ENCODE assay signal across 16 cellular contexts in genomic region chr13:39835253-39835652, GRCh38.
DNase-seq lines count a peak whose midpoint lies in the region; ATAC-seq and TF ChIP-seq lines count a peak whose summit lies in the region.
"Had no signal": no experiment of that assay in that cellular context is flagged by ENCODE, and none has a peak within 500 bp of the region (broad histone marks: within the 10 kb centered on the region; RNA-seq: fewer than 3 reads in every experiment).

No MANE protein-coding gene starts in this region.

- CTCF ChIA-PET in PC-9 (lab: Charles Lee) = no interaction called here

- H3K4me3 ChIP-seq in PC-9 = peak overlapping the region; percentile 47
- H3K4me3 ChIP-seq in iPS-18c (ENCODE audit: insufficient read depth, low read depth, low read length) = 0 out of 2 replicates have a peak overlapping the region, but pooled peaks have one; percentile 2
- H3K4me3 ChIP-seq: cardiac muscle cell, lung, sigmoid colon, transverse colon had no signal

- intact Hi-C loops in PC-9 (cut with micrococcal nuclease; ENCODE audit: unreplicated experiment) = loop anchor here (5.0 kb wide), 1 partner anchor 33 kb away; no protein-coding TSS in a partner anchor
- intact Hi-C loops in sciatic nerve (cut with DNase I) = no loop called here

- DNase-seq in NCI-H2107 treated with DMSO at 0.1 percent for 48 hours (lab: John Stamatoyannopoulos, UW; ENCODE audit: unreplicated experiment) (peak; percentile 38), NCI-H2107 (lab: John Stamatoyannopoulos, UW) (no peak), PC-9 (peak; percentile 27 to 77), sciatic nerve (ENCODE audit: low spot score) (no peak), NCI-H510A treated with DMSO at 0.1 percent for 48 hours (lab: John Stamatoyannopoulos, UW) (no peak), germinal center (ENCODE audit: low spot score) (no peak)
- DNase-seq: 8988T; activated T-cell treated with anti-CD3 and anti-CD28 coated beads, Interleukin-2, amount 50 U/mL, for 1 hour; DND-41; sigmoid colon; transverse colon had no signal

- ATAC-seq in sciatic nerve = peak; percentile 51
- no peak for ATAC-seq in HG03439 (IDR thresholded peaks at IDR 0.05; ENCODE audit: unreplicated experiment)

- POLR2A ChIA-PET in PC-9 (lab: Charles Lee; ENCODE audit: unreplicated experiment) = interaction anchor here (0.7 kb wide), 1 partner anchor 228 kb away, joined by 3 read pairs; no protein-coding TSS in a partner anchor

- no peak for TF ChIP-seq CTCF in PC-9 (conservative IDR thresholded peaks at IDR 0.05)

- H3K36me3 ChIP-seq in PC-9 (ENCODE audit: low read depth) = no peaks in the 10 kb centered on the region
- H3K36me3 ChIP-seq: cardiac muscle cell, neutrophil, sigmoid colon, transverse colon had no signal

- H3K27me3 ChIP-seq in PC-9 (ENCODE audit: insufficient read depth, low read depth) = no peaks in the 10 kb centered on the region
- H3K27me3 ChIP-seq: cardiac muscle cell, neutrophil, sigmoid colon, transverse colon had no signal

- no peaks in the 10 kb centered on the region for H4K20me1 ChIP-seq in PC-9 (ENCODE audit: insufficient read depth)

- H3K4me1 ChIP-seq in PC-9 (replicated peaks; ENCODE audit: insufficient read depth) = peaks cover 33% of the 10 kb centered on the region
- H3K4me1 ChIP-seq: sigmoid colon, transverse colon had no signal

- BruUV-seq in PC-9 (replicated peaks; lab: Mats Ljungman, UMichigan) = no TSS peak

- H3K4me2 ChIP-seq in PC-9 = peak overlapping the region; percentile 85

- no peaks in the 10 kb centered on the region for H3K9me2 ChIP-seq in PC-9 (ENCODE audit: insufficient read depth)

- peaks cover 7% of the 10 kb centered on the region; the same call in 1 of the 2 replicates for H3K9me3 ChIP-seq in PC-9 (ENCODE audit: insufficient read depth, low read depth)
- no peaks in the 10 kb centered on the region for H3K9me3 ChIP-seq in iPS-18c (ENCODE audit: control insufficient read depth, insufficient read depth, low read length)
- H3K9me3 ChIP-seq: neutrophil, sigmoid colon, transverse colon had no signal

- no peaks in the 10 kb centered on the region for H3K79me2 ChIP-seq in PC-9 (ENCODE audit: low read depth)

- H2AFZ ChIP-seq in PC-9 = peak overlapping the region; percentile 76

- H3K27ac ChIP-seq in PC-9 = peak overlapping the region; percentile 76
- H3K27ac ChIP-seq: cardiac muscle cell, neutrophil, sigmoid colon, transverse colon had no signal

- peaks cover 16% of the 10 kb centered on the region; the same call in 1 of the 2 replicates for H3F3A ChIP-seq in PC-9 (ENCODE audit: insufficient read depth, low read depth)

Comparison
In these comparisons a context has a peak if more than half of its experiments do, and no peak if none do; other contexts are left out.
1. DNase-seq: peak in NCI-H2107 treated with DMSO at 0.1 percent for 48 hours (single experiment) and PC-9 (2 of 2); none in NCI-H2107 (single experiment), sciatic nerve (single experiment), NCI-H510A treated with DMSO at 0.1 percent for 48 hours (single experiment) and germinal center (single experiment).